In genomic region chr6:137488736-137489409, GRCh38 we compare ENCODE assay signal across 10 cellular contexts. TPM values are rescaled to one million over a fixed set of nuclear protein-coding genes. Genes with fewer than 3 reads are reported as not detected.
A peak's percentile ranks its signal among the peaks of the same experiment; 100 is the strongest.
DNase-seq lines count a peak whose midpoint lies in the region; ATAC-seq and TF ChIP-seq lines count a peak whose summit lies in the region.
"Had no signal": no experiment of that assay in that cellular context is flagged by ENCODE, and none has a peak within 500 bp of the region (broad histone marks: within the 10 kb centered on the region; RNA-seq: fewer than 3 reads in every experiment).

No MANE protein-coding gene starts in this region.

- H3K27me3 ChIP-seq in spleen (replicated peaks in 1 of 7) (peaks cover 22 to 100% (median 92%) of the 10 kb centered on the region in 7 donors), osteoblast (ENCODE audit: insufficient read depth, low read length) (peaks cover 89% of the 10 kb centered on the region)

- H3K36me3 Mint-ChIP-seq in activated CD8-positive, alpha-beta T cell treated with anti-CD3 and anti-CD28 coated beads, Interleukin-2, amount 10 ng/mL, durations not matched to agents 7 days and 5 days (ENCODE audit: low read depth): peaks cover 9% of the 10 kb centered on the region

- H3K4me3 ChIP-seq in iPS-18c (ENCODE audit: insufficient read depth, low read depth, low read length) (peak overlapping the region; percentile 56), spleen (peak overlapping the region in 6 of 8 donors; percentile 1 to 57 (median 18)), osteoblast (ENCODE audit: insufficient read depth, low read length) (no peak overlapping the region)

- peaks cover 2% of the 10 kb centered on the region for H3K9me3 ChIP-seq in iPS-18c (ENCODE audit: control insufficient read depth, insufficient read depth, low read length)
- H3K9me3 ChIP-seq in spleen: peaks cover 0 to 3% (median 0%) of the 10 kb centered on the region in 8 donors
- no peaks in the 10 kb centered on the region for H3K9me3 ChIP-seq in osteoblast (ENCODE audit: low read depth, low read length)

- peak; percentile 28 for ATAC-seq in activated CD8-positive, alpha-beta T cell treated with anti-CD3 and anti-CD28 coated beads, Interleukin-2, amount 10 ng/mL, durations not matched to agents 7 days and 5 days
- ATAC-seq in GM18868 (IDR thresholded peaks at IDR 0.05; ENCODE audit: unreplicated experiment): no peak

- POLR2A ChIA-PET in activated CD8-positive, alpha-beta T cell treated with anti-CD3 and anti-CD28 coated beads, Interleukin-2, amount 10 ng/mL, durations not matched to agents 7 days and 5 days (lab: Charles Lee): no interaction called here

- peak overlapping the region; percentile 45 for H3K4me3 Mint-ChIP-seq in activated CD8-positive, alpha-beta T cell treated with anti-CD3 and anti-CD28 coated beads, Interleukin-2, amount 10 ng/mL, durations not matched to agents 7 days and 5 days

- peaks cover 90% of the 10 kb centered on the region for H3K27me3 Mint-ChIP-seq in activated CD8-positive, alpha-beta T cell treated with anti-CD3 and anti-CD28 coated beads, Interleukin-2, amount 10 ng/mL, durations not matched to agents 7 days and 5 days (ENCODE audit: low read depth)

- no peak for TF ChIP-seq POLR2A in spleen (IDR thresholded peaks at IDR 0.05)

- CTCF ChIA-PET in activated CD8-positive, alpha-beta T cell treated with anti-CD3 and anti-CD28 coated beads, Interleukin-2, amount 10 ng/mL, durations not matched to agents 7 days and 5 days (lab: Charles Lee): interaction anchor here (0.6 to 4.5 kb wide), 2 partner anchors 100 to 147 kb away, joined by 3 to 19 read pairs; no protein-coding TSS in a partner anchor

- H3K27ac Mint-ChIP-seq in activated CD8-positive, alpha-beta T cell treated with anti-CD3 and anti-CD28 coated beads, Interleukin-2, amount 10 ng/mL, durations not matched to agents 7 days and 5 days: no peak overlapping the region
- H3K27ac Mint-ChIP-seq: nephron had no signal

- peak; percentile 61 for DNase-seq in activated CD8-positive, alpha-beta memory T cell treated with anti-CD3 and anti-CD28 coated beads for 24 hours
- DNase-seq in activated CD8-positive, alpha-beta memory T cell treated with anti-CD3 and anti-CD28 coated beads, Interleukin-2, amount 50 U/mL, for 4 hours: no peak
- no peak for DNase-seq in activated CD8-positive, alpha-beta T cell treated with anti-CD3 and anti-CD28 coated beads, Interleukin-2, amount 10 ng/mL, durations not matched to agents 7 days and 5 days
- DNase-seq in spleen (no peak), osteoblast (ENCODE audit: insufficient read length, low spot score, missing footprints) (no peak), RKO (ENCODE audit: low spot score) (no peak)

- H3K27ac ChIP-seq in spleen (no peak overlapping the region), osteoblast (ENCODE audit: low read depth, low read length) (no peak overlapping the region)

- no peak overlapping the region for H3K4me2 ChIP-seq in osteoblast (ENCODE audit: insufficient read depth, low read length)

- H4K20me1 ChIP-seq in osteoblast (ENCODE audit: insufficient read depth, low read length): no peaks in the 10 kb centered on the region

- 4 to 9% (median 5%) methylated on average over 18 to 52 of the region's 52 CpGs for WGBS in spleen, 5 donors

- no peaks in the 10 kb centered on the region for H3K79me2 ChIP-seq in osteoblast (ENCODE audit: insufficient read depth, low read length)

- H3K36me3 ChIP-seq in spleen: no peaks in the 10 kb centered on the region
- no peaks in the 10 kb centered on the region for H3K36me3 ChIP-seq in osteoblast (ENCODE audit: insufficient read depth, low read length)

- H3K4me1 Mint-ChIP-seq in activated CD8-positive, alpha-beta T cell treated with anti-CD3 and anti-CD28 coated beads, Interleukin-2, amount 10 ng/mL, durations not matched to agents 7 days and 5 days (ENCODE audit: low read depth): peaks cover 34% of the 10 kb centered on the region

- TF ChIP-seq CTCF in spleen (IDR thresholded peaks at IDR 0.05 in 8 of 11, conservative IDR thresholded peaks at IDR 0.05 in 3 of 11): no peak
- no peak for TF ChIP-seq CTCF in osteoblast (IDR thresholded peaks at IDR 0.05; ENCODE audit: extremely low read depth, low read depth, low read length)

- intact Hi-C loops in spleen (cut with DNase I; ENCODE audit: low total_unique reads): no loop called here

- peaks cover 2% of the 10 kb centered on the region for H3K9me3 Mint-ChIP-seq in activated CD8-positive, alpha-beta T cell treated with anti-CD3 and anti-CD28 coated beads, Interleukin-2, amount 10 ng/mL, durations not matched to agents 7 days and 5 days (ENCODE audit: insufficient read depth)

- H3K4me1 ChIP-seq in spleen (peaks cover 15 to 46% (median 37%) of the 10 kb centered on the region in 6 donors), osteoblast (ENCODE audit: insufficient read depth, low read length) (no peaks in the 10 kb centered on the region)

- no peak overlapping the region for H2AFZ ChIP-seq in osteoblast (ENCODE audit: low read length)

RNA-seq across cellular contexts. Expression of gene OLIG3, which starts 5.3 kb away (rescaled TPM):
- under 1 TPM; 0.34 to 0.44 TPM for total RNA-seq in activated CD8-positive, alpha-beta T cell treated with anti-CD3 and anti-CD28 coated beads, Interleukin-2, amount 10 ng/mL, durations not matched to agents 7 days and 5 days
- not detected for total RNA-seq in spleen
- polyA plus RNA-seq in spleen: not detected
- total RNA-seq in osteoblast: not detected in 2 replicates
- total RNA-seq: RPMI7951 had no signal
